ENCODE assay signal across 8 cellular contexts in the genomic region with DNA sequence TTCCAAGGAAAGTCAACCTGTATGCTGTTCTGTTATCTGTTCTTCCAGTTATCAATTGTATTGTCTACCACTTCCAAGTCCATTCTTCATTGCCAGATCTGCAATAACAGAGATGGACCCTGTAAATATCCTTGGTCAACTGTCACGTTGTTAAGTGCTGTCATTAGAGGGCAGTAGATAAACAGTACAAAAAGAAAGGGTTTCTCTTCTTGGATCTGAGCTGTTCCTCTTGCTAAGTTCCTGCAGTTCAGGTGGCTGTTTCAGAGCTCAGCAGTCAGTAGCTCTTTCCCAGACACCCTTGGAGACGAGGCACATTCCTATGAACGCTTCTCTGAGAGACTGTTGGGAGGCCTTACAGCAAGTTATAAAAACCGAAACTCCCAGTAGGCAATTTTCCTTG.
A peak's percentile ranks its signal among the peaks of the same experiment; 100 is the strongest.
DNase-seq lines count a peak whose midpoint lies in the region; ATAC-seq and TF ChIP-seq lines count a peak whose summit lies in the region.

No MANE protein-coding gene starts in this region.

- H3K27me3 ChIP-seq in thyroid gland = no peaks in the 10 kb centered on the region
- H3K27me3 ChIP-seq in gastrocnemius medialis = no peaks in the 10 kb centered on the region

- DNase-seq in AML-193 (lab: John Stamatoyannopoulos, UW) = peak; percentile 1 to 3
- DNase-seq in HEK293T (ENCODE audit: extremely low spot score) = peak; percentile 2
- peak; percentile 24 for DNase-seq in SKM-1 (lab: John Stamatoyannopoulos, UW; ENCODE audit: unreplicated experiment)
- peak; percentile 5 for DNase-seq in iPS DF 19.7 (ENCODE audit: low read depth, low spot score)
- no peak for DNase-seq in activated CD4-positive, CD25-positive, alpha-beta regulatory T cell treated with anti-CD3 and anti-CD28 coated beads, Interleukin-2, amount 50 U/mL, for 72 hours
- DNase-seq in thyroid gland = no peak
- no peak for DNase-seq in gastrocnemius medialis
- no peak for DNase-seq in NK-92 treated with Interleukin-12 subunit alpha and Interleukin-12 subunit beta, amount 100 ng/mL, for 24 hours (lab: John Stamatoyannopoulos, UW)

- ATAC-seq in gastrocnemius medialis = no peak

- TF ChIP-seq CTCF in thyroid gland (IDR thresholded peaks at IDR 0.05) (peak in 2 of 6 experiments; percentile 33 to 34), gastrocnemius medialis (IDR thresholded peaks at IDR 0.05 in 4 of 5, conservative IDR thresholded peaks at IDR 0.05 in 1 of 5) (peak in 1 of 5 experiments; percentile 9)

- in situ Hi-C loops in gastrocnemius medialis (cut with MboI; ENCODE audit: low sequenced_read_pairs in 4 of 4) = no loop called here

- 26 to 27% methylated on average over 4 of the region's 4 CpGs for WGBS in thyroid gland, 2 donors

- intact Hi-C loops in thyroid gland (cut with DNase I) = no loop called here
- intact Hi-C loops in gastrocnemius medialis (cut with DNase I; ENCODE audit: low total_unique reads) = no loop called here

- H3K27ac ChIP-seq in thyroid gland (no peak overlapping the region), gastrocnemius medialis (no peak overlapping the region)

- POLR2A ChIA-PET in HEK293T (lab: Yijun Ruan, JAX) = no interaction called here

- H3K4me1 ChIP-seq in thyroid gland (no peaks in the 10 kb centered on the region), gastrocnemius medialis (no peaks in the 10 kb centered on the region)

- H3K9me3 ChIP-seq in thyroid gland (no peaks in the 10 kb centered on the region), gastrocnemius medialis (no peaks in the 10 kb centered on the region)

- H3K36me3 ChIP-seq in thyroid gland (no peaks in the 10 kb centered on the region), gastrocnemius medialis (no peaks in the 10 kb centered on the region)

- TF ChIP-seq POLR2A in thyroid gland (IDR thresholded peaks at IDR 0.05) (no peak), gastrocnemius medialis (IDR thresholded peaks at IDR 0.05) (no peak)

- H3K4me3 ChIP-seq in thyroid gland (replicated peaks in 1 of 3) = no peak overlapping the region
- no peak overlapping the region for H3K4me3 ChIP-seq in gastrocnemius medialis

- CTCF ChIA-PET in HEK293T (lab: Yijun Ruan, JAX) = no interaction called here

TF ChIP-seq in HEK293T, 16 proteins besides CTCF, POLR2A, EP300 and RAD21:
- no peak for TF ChIP-seq L3MBTL2 (conservative IDR thresholded peaks at IDR 0.05)
- no peak for TF ChIP-seq FOXA1 (IDR thresholded peaks at IDR 0.05)
- no peak for TF ChIP-seq LEF1 (IDR thresholded peaks at IDR 0.05; ENCODE audit: borderline replicate concordance)
- TF ChIP-seq HDGF (IDR thresholded peaks at IDR 0.05; ENCODE audit: borderline replicate concordance) = no peak
- no peak for TF ChIP-seq SUZ12 (IDR thresholded peaks at IDR 0.05)
- TF ChIP-seq NFRKB (IDR thresholded peaks at IDR 0.05) = no peak
- no peak for TF ChIP-seq CTBP1 (IDR thresholded peaks at IDR 0.05; ENCODE audit: borderline replicate concordance)
- TF ChIP-seq ZNF384 (IDR thresholded peaks at IDR 0.05) = no peak
- no peak for TF ChIP-seq FOXM1 (IDR thresholded peaks at IDR 0.05; ENCODE audit: borderline replicate concordance)
- no peak for TF ChIP-seq ARNT (IDR thresholded peaks at IDR 0.05)
- no peak for TF ChIP-seq FOXK2 (IDR thresholded peaks at IDR 0.05)
- TF ChIP-seq ELF4 (IDR thresholded peaks at IDR 0.05) = no peak
- TF ChIP-seq BHLHE40 (IDR thresholded peaks at IDR 0.05; ENCODE audit: borderline replicate concordance) = no peak
- no peak for TF ChIP-seq TARDBP (IDR thresholded peaks at IDR 0.05)
- TF ChIP-seq SP1 (IDR thresholded peaks at IDR 0.05) = no peak
- TF ChIP-seq, protein P1, sequence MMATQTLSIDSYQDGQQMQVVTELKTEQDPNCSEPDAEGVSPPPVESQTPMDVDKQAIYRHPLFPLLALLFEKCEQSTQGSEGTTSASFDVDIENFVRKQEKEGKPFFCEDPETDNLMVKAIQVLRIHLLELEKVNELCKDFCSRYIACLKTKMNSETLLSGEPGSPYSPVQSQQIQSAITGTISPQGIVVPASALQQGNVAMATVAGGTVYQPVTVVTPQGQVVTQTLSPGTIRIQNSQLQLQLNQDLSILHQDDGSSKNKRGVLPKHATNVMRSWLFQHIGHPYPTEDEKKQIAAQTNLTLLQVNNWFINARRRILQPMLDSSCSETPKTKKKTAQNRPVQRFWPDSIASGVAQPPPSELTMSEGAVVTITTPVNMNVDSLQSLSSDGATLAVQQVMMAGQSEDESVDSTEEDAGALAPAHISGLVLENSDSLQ (IDR thresholded peaks at IDR 0.05) = no peak

Comparison
In these comparisons a context has a peak if more than half of its experiments do, and no peak if none do; other contexts are left out.
1. DNase-seq: peak in AML-193 (2 of 2), HEK293T (single experiment), SKM-1 (single experiment) and iPS DF 19.7 (single experiment); none in activated CD4-positive, CD25-positive, alpha-beta regulatory T cell treated with anti-CD3 and anti-CD28 coated beads, Interleukin-2, amount 50 U/mL, for 72 hours (single experiment), thyroid gland (0 of 2), gastrocnemius medialis (0 of 2) and NK-92 treated with Interleukin-12 subunit alpha and Interleukin-12 subunit beta, amount 100 ng/mL, for 24 hours (single experiment).